10 cellular contexts compared by ENCODE assay signal in genomic region chr9:121277518-121278275, GRCh38. TPM values are rescaled to one million over a fixed set of nuclear protein-coding genes. Genes with fewer than 3 reads are reported as not detected.
A peak's percentile ranks its signal among the peaks of the same experiment; 100 is the strongest.
DNase-seq lines count a peak whose midpoint lies in the region; ATAC-seq and TF ChIP-seq lines count a peak whose summit lies in the region.
"Had no signal": no experiment of that assay in that cellular context is flagged by ENCODE, and none has a peak within 500 bp of the region (broad histone marks: within the 10 kb centered on the region; RNA-seq: fewer than 3 reads in every experiment).

No MANE protein-coding gene starts in this region.

- peaks cover 35% of the 10 kb centered on the region for H3K4me1 Mint-ChIP-seq in mesothelial cell of epicardium
- peaks cover 6% of the 10 kb centered on the region for H3K4me1 Mint-ChIP-seq in progenitor cell of endocrine pancreas (ENCODE audit: low read depth)

- no peaks in the 10 kb centered on the region for H3K36me3 ChIP-seq in Peyer's patch
- H3K36me3 ChIP-seq in tibial artery, result no peaks in the 10 kb centered on the region
- no peaks in the 10 kb centered on the region for H3K36me3 ChIP-seq in body of pancreas (replicated peaks in 1 of 2; ENCODE audit: insufficient read depth in 1 of 2, low read depth in 2 of 2)

- H3K4me3 ChIP-seq in Peyer's patch (no peak overlapping the region), coronary artery (peak overlapping the region; percentile 10), tibial artery (peak overlapping the region in 1 of 2 donors; percentile 14), body of pancreas (no peak overlapping the region)

- peaks cover 0 to 60% (median 16%) of the 10 kb centered on the region in 4 donors for H3K4me1 ChIP-seq in Peyer's patch
- H3K4me1 ChIP-seq in tibial artery, result peaks cover 5 to 100% (median 97%) of the 10 kb centered on the region in 4 donors
- peaks cover 38% of the 10 kb centered on the region for H3K4me1 ChIP-seq in body of pancreas

- H3K9me3 Mint-ChIP-seq in mesothelial cell of epicardium (no peaks in the 10 kb centered on the region), progenitor cell of endocrine pancreas (ENCODE audit: low read depth) (no peaks in the 10 kb centered on the region)

- H3K27ac ChIP-seq in Peyer's patch (peak overlapping the region; percentile 6 to 99 (median 64)), coronary artery (peak overlapping the region; percentile 97 to 99), tibial artery (peak overlapping the region; percentile 92 to 95), body of pancreas (peak overlapping the region in 2 of 4 donors; percentile 4 to 22)

- TF ChIP-seq CTCF in Peyer's patch (IDR thresholded peaks at IDR 0.05) (no peak), coronary artery (IDR thresholded peaks at IDR 0.05) (no peak), mesothelial cell of epicardium (IDR thresholded peaks at IDR 0.05; ENCODE audit: unreplicated experiment) (no peak), tibial artery (IDR thresholded peaks at IDR 0.05) (no peak), body of pancreas (IDR thresholded peaks at IDR 0.05) (no peak), progenitor cell of endocrine pancreas (IDR thresholded peaks at IDR 0.05; ENCODE audit: unreplicated experiment) (no peak)

- H3K4me3 Mint-ChIP-seq in mesothelial cell of epicardium (no peak overlapping the region), progenitor cell of endocrine pancreas (ENCODE audit: low read depth) (no peak overlapping the region)
- H3K4me3 Mint-ChIP-seq: activated CD4-positive, alpha-beta T cell treated with anti-CD3 and anti-CD28 coated beads for 36 hours had no signal

- H3K36me3 Mint-ChIP-seq in mesothelial cell of epicardium (peaks cover 3% of the 10 kb centered on the region), progenitor cell of endocrine pancreas (ENCODE audit: insufficient read depth) (peaks cover 2% of the 10 kb centered on the region)

- intact Hi-C loops in tibial artery (cut with DNase I; ENCODE audit: low total_unique reads) (loop anchor here (5.0 kb wide), 1 partner anchor 40 kb away; no protein-coding TSS in a partner anchor), body of pancreas (cut with DNase I) (no loop called here)

- TF ChIP-seq POLR2A in Peyer's patch (IDR thresholded peaks at IDR 0.05) (no peak), body of pancreas (IDR thresholded peaks at IDR 0.05) (no peak)

- H3K27me3 Mint-ChIP-seq in mesothelial cell of epicardium (ENCODE audit: low read depth), result no peaks in the 10 kb centered on the region
- H3K27me3 Mint-ChIP-seq in progenitor cell of endocrine pancreas, result peaks cover 12% of the 10 kb centered on the region

- DNase-seq in Peyer's patch, result no peak
- no peak for DNase-seq in coronary artery (ENCODE audit: low spot score)
- no peak for DNase-seq in mesothelial cell of epicardium (ENCODE audit: low spot score in 2 of 2, unreplicated experiment in 2 of 2)
- no peak for DNase-seq in tibial artery
- DNase-seq in DMS79 (lab: John Stamatoyannopoulos, UW), result no peak
- DNase-seq in body of pancreas, result no peak
- no peak for DNase-seq in DMS153 (lab: John Stamatoyannopoulos, UW)
- no peak for DNase-seq in progenitor cell of endocrine pancreas (ENCODE audit: low spot score, unreplicated experiment)
- DNase-seq: activated CD4-positive, alpha-beta T cell treated with anti-CD3 and anti-CD28 coated beads for 36 hours; SHP77 had no signal

- H3K27me3 ChIP-seq in Peyer's patch (no peaks in the 10 kb centered on the region), tibial artery (no peaks in the 10 kb centered on the region), body of pancreas (no peaks in the 10 kb centered on the region)

- ATAC-seq in body of pancreas, result no peak

- no peaks in the 10 kb centered on the region for H3K9me3 ChIP-seq in Peyer's patch
- no peaks in the 10 kb centered on the region for H3K9me3 ChIP-seq in tibial artery
- no peaks in the 10 kb centered on the region for H3K9me3 ChIP-seq in body of pancreas

- WGBS in body of pancreas, 2 donors, result 75 to 81% methylated on average over 3 of the region's 3 CpGs

- H3K27ac Mint-ChIP-seq in mesothelial cell of epicardium (peak overlapping the region; percentile 87), progenitor cell of endocrine pancreas (no peak overlapping the region)
- H3K27ac Mint-ChIP-seq: activated CD4-positive, alpha-beta T cell treated with anti-CD3 and anti-CD28 coated beads for 36 hours had no signal

RNA-seq across cellular contexts. Expression of gene GSN, which starts 9.7 kb away (rescaled TPM):
- total RNA-seq in Peyer's patch (100 to 1,000 TPM; 364 to 571 (median 480) TPM), mesothelial cell of epicardium (106 to 114 TPM (median 109 TPM) in 3 replicates), body of pancreas (100 to 1,000 TPM; 328 to 753 TPM), progenitor cell of endocrine pancreas (35.0 and 41.4 TPM in 2 replicates)
